ENCODE assay signal across 15 cellular contexts in genomic region chr3:5330152-5330810, GRCh38.
DNase-seq lines count a peak whose midpoint lies in the region; ATAC-seq and TF ChIP-seq lines count a peak whose summit lies in the region.
"Had no signal": no experiment of that assay in that cellular context is flagged by ENCODE, and none has a peak within 500 bp of the region (broad histone marks: within the 10 kb centered on the region; RNA-seq: fewer than 3 reads in every experiment).

No MANE protein-coding gene starts in this region.

- H3K27ac ChIP-seq in Peyer's patch: no peak overlapping the region
- H3K27ac ChIP-seq: adrenal gland, heart right ventricle, tibial nerve had no signal

- TF ChIP-seq CTCF in activated CD8-positive, alpha-beta T cell treated with anti-CD3 and anti-CD28 coated beads for 36 hours (IDR thresholded peaks at IDR 0.05): no peak
- no peak for TF ChIP-seq CTCF in epithelial cell of proximal tubule (conservative IDR thresholded peaks at IDR 0.05; ENCODE audit: low read depth, low read length)
- TF ChIP-seq CTCF in Peyer's patch (IDR thresholded peaks at IDR 0.05): no peak

- intact Hi-C loops in activated CD8-positive, alpha-beta T cell treated with anti-CD3 and anti-CD28 coated beads for 36 hours (cut with micrococcal nuclease): no loop called here

- no peaks in the 10 kb centered on the region for H3K36me3 ChIP-seq in Peyer's patch
- H3K36me3 ChIP-seq: adrenal gland, heart right ventricle, tibial nerve had no signal

- no peaks in the 10 kb centered on the region for H3K9me3 ChIP-seq in Peyer's patch
- H3K9me3 ChIP-seq: adrenal gland, heart right ventricle, tibial nerve had no signal

- peaks cover 2% of the 10 kb centered on the region for H3K9me3 Mint-ChIP-seq in activated CD8-positive, alpha-beta T cell treated with anti-CD3 and anti-CD28 coated beads for 36 hours
- H3K9me3 Mint-ChIP-seq in activated CD8-positive, alpha-beta T cell treated with anti-CD3 and anti-CD28 coated beads, Interleukin-2, amount 10 ng/mL, durations not matched to agents 7 days and 5 days (ENCODE audit: insufficient read depth): no peaks in the 10 kb centered on the region
- H3K9me3 Mint-ChIP-seq in effector memory CD8-positive, alpha-beta T cell: peaks cover 0 to 3% of the 10 kb centered on the region in 2 donors

- ATAC-seq in activated CD8-positive, alpha-beta T cell treated with anti-CD3 and anti-CD28 coated beads for 36 hours: peak; percentile 95
- ATAC-seq in activated CD8-positive, alpha-beta T cell treated with anti-CD3 and anti-CD28 coated beads, Interleukin-2, amount 10 ng/mL, durations not matched to agents 7 days and 5 days: no peak
- no peak for ATAC-seq in HG02588 (IDR thresholded peaks at IDR 0.05; ENCODE audit: unreplicated experiment)
- no peak for ATAC-seq in effector memory CD8-positive, alpha-beta T cell (replicated peaks)
- ATAC-seq: heart right ventricle had no signal

- POLR2A ChIA-PET in activated CD8-positive, alpha-beta T cell treated with anti-CD3 and anti-CD28 coated beads for 36 hours (lab: Charles Lee): no interaction called here
- POLR2A ChIA-PET in activated CD8-positive, alpha-beta T cell treated with anti-CD3 and anti-CD28 coated beads, Interleukin-2, amount 10 ng/mL, durations not matched to agents 7 days and 5 days (lab: Charles Lee): no interaction called here

- TF ChIP-seq POLR2A in Peyer's patch (IDR thresholded peaks at IDR 0.05): no peak

- peaks cover 0 to 7% (median 0%) of the 10 kb centered on the region in 4 donors for H3K4me1 ChIP-seq in Peyer's patch
- H3K4me1 ChIP-seq: adrenal gland, heart right ventricle, tibial nerve had no signal

- no peaks in the 10 kb centered on the region for H3K36me3 Mint-ChIP-seq in activated CD8-positive, alpha-beta T cell treated with anti-CD3 and anti-CD28 coated beads for 36 hours (ENCODE audit: low read depth)
- no peaks in the 10 kb centered on the region for H3K36me3 Mint-ChIP-seq in activated CD8-positive, alpha-beta T cell treated with anti-CD3 and anti-CD28 coated beads, Interleukin-2, amount 10 ng/mL, durations not matched to agents 7 days and 5 days (ENCODE audit: low read depth)
- H3K36me3 Mint-ChIP-seq in effector memory CD8-positive, alpha-beta T cell (ENCODE audit: insufficient read depth): no peaks in the 10 kb centered on the region

- CTCF ChIA-PET in activated CD8-positive, alpha-beta T cell treated with anti-CD3 and anti-CD28 coated beads for 36 hours (lab: Charles Lee): no interaction called here
- CTCF ChIA-PET in activated CD8-positive, alpha-beta T cell treated with anti-CD3 and anti-CD28 coated beads, Interleukin-2, amount 10 ng/mL, durations not matched to agents 7 days and 5 days (lab: Charles Lee): no interaction called here

- no peak overlapping the region for H3K27ac Mint-ChIP-seq in activated CD8-positive, alpha-beta T cell treated with anti-CD3 and anti-CD28 coated beads for 36 hours
- H3K27ac Mint-ChIP-seq in activated CD8-positive, alpha-beta T cell treated with anti-CD3 and anti-CD28 coated beads, Interleukin-2, amount 10 ng/mL, durations not matched to agents 7 days and 5 days: no peak overlapping the region
- no peak overlapping the region for H3K27ac Mint-ChIP-seq in effector memory CD8-positive, alpha-beta T cell
- H3K27ac Mint-ChIP-seq: B cell had no signal

- no peak overlapping the region for H3K4me3 Mint-ChIP-seq in activated CD8-positive, alpha-beta T cell treated with anti-CD3 and anti-CD28 coated beads for 36 hours
- H3K4me3 Mint-ChIP-seq in activated CD8-positive, alpha-beta T cell treated with anti-CD3 and anti-CD28 coated beads, Interleukin-2, amount 10 ng/mL, durations not matched to agents 7 days and 5 days: no peak overlapping the region
- no peak overlapping the region for H3K4me3 Mint-ChIP-seq in effector memory CD8-positive, alpha-beta T cell
- H3K4me3 Mint-ChIP-seq: B cell had no signal

- no peak overlapping the region for H3K4me3 ChIP-seq in epithelial cell of proximal tubule (ENCODE audit: low read depth, low read length)
- no peak overlapping the region for H3K4me3 ChIP-seq in Peyer's patch
- H3K4me3 ChIP-seq: adrenal gland, heart right ventricle, tibial nerve had no signal

- peaks cover 7% of the 10 kb centered on the region for H3K27me3 Mint-ChIP-seq in activated CD8-positive, alpha-beta T cell treated with anti-CD3 and anti-CD28 coated beads for 36 hours
- H3K27me3 Mint-ChIP-seq in activated CD8-positive, alpha-beta T cell treated with anti-CD3 and anti-CD28 coated beads, Interleukin-2, amount 10 ng/mL, durations not matched to agents 7 days and 5 days (ENCODE audit: low read depth): no peaks in the 10 kb centered on the region
- H3K27me3 Mint-ChIP-seq in effector memory CD8-positive, alpha-beta T cell: peaks cover 25 to 48% of the 10 kb centered on the region in 2 donors

- peaks cover 3% of the 10 kb centered on the region for H3K4me1 Mint-ChIP-seq in activated CD8-positive, alpha-beta T cell treated with anti-CD3 and anti-CD28 coated beads for 36 hours (ENCODE audit: low read depth)
- no peaks in the 10 kb centered on the region for H3K4me1 Mint-ChIP-seq in activated CD8-positive, alpha-beta T cell treated with anti-CD3 and anti-CD28 coated beads, Interleukin-2, amount 10 ng/mL, durations not matched to agents 7 days and 5 days (ENCODE audit: low read depth)
- H3K4me1 Mint-ChIP-seq in effector memory CD8-positive, alpha-beta T cell (ENCODE audit: low read depth in 2 of 2): peaks cover 0 to 2% of the 10 kb centered on the region in 2 donors

- DNase-seq in activated CD8-positive, alpha-beta T cell treated with anti-CD3 and anti-CD28 coated beads for 36 hours: peak; percentile 44
- no peak for DNase-seq in activated CD8-positive, alpha-beta T cell treated with anti-CD3 and anti-CD28 coated beads, Interleukin-2, amount 10 ng/mL, durations not matched to agents 7 days and 5 days
- DNase-seq in M059J (ENCODE audit: low read depth) (peak; percentile 20), epithelial cell of proximal tubule (ENCODE audit: low read depth) (peak; percentile 72), Peyer's patch (no peak)
- peak; percentile 18 to 34 (median 20) for DNase-seq in stimulated activated CD4-positive, alpha-beta T cell treated with anti-CD3 and anti-CD28 coated beads, TNF-alpha, amount 100 ng/mL, for 48 hours (ENCODE audit: low read depth in 3 of 3)
- no peak for DNase-seq in effector memory CD8-positive, alpha-beta T cell
- DNase-seq: adrenal gland, heart right ventricle, NCI-H510A treated with DMSO at 0.1 percent for 48 hours, posterior cingulate gyrus, SHP77 treated with DMSO at 0.1 percent for 48 hours had no signal

- H3K27me3 ChIP-seq in Peyer's patch: no peaks in the 10 kb centered on the region
- H3K27me3 ChIP-seq: adrenal gland, tibial nerve had no signal

Comparison
In these comparisons a context has a peak if more than half of its experiments do, and no peak if none do; other contexts are left out.
1. DNase-seq: peak in activated CD8-positive, alpha-beta T cell treated with anti-CD3 and anti-CD28 coated beads for 36 hours (single experiment), M059J (single experiment), epithelial cell of proximal tubule (single experiment) and stimulated activated CD4-positive, alpha-beta T cell treated with anti-CD3 and anti-CD28 coated beads, TNF-alpha, amount 100 ng/mL, for 48 hours (3 of 3); none in activated CD8-positive, alpha-beta T cell treated with anti-CD3 and anti-CD28 coated beads, Interleukin-2, amount 10 ng/mL, durations not matched to agents 7 days and 5 days (single experiment), Peyer's patch (0 of 3) and effector memory CD8-positive, alpha-beta T cell (0 of 3).